Comparison of ENCODE assay signal across 21 cellular contexts in the genomic region with DNA sequence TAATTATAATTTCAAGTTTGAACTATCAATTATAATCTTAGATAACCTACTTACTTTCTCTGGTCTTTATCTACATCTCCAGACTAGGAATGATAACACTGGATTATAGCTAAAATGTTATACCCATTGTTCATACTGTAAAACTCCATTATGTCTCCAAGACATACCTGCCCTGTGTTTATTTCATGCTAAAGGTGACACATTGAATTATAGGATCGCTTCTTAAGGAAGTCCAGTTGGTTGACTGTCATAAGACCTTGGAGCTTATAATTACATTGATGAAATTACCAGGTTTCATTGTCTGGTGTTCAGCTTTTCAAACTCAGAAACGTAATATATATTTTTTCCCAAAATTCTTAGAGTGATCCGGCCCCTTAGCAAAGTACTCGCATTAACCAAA. TPM values are rescaled to one million over a fixed set of nuclear protein-coding genes. Genes with fewer than 3 reads are reported as not detected.
"Had no signal": no experiment of that assay in that cellular context is flagged by ENCODE, and none has a peak within 500 bp of the region (broad histone marks: within the 10 kb centered on the region; RNA-seq: fewer than 3 reads in every experiment).

No MANE protein-coding gene starts in this region.

- H3K36me3 ChIP-seq: heart right ventricle, suprapubic skin, thyroid gland had no signal

- H3K27me3 ChIP-seq: foreskin keratinocyte, heart right ventricle, suprapubic skin, thyroid gland had no signal

- H3K4me1 ChIP-seq: suprapubic skin, thyroid gland had no signal

- ATAC-seq: foreskin keratinocyte; heart right ventricle; left ventricle myocardium superior; naive thymus-derived CD4-positive, alpha-beta T cell; sciatic nerve had no signal

- DNase-seq: effector CD4-positive, alpha-beta T cell; endodermal cell; erythroblast; foreskin keratinocyte; heart right ventricle; hypothalamus; kidney glomerular epithelial cell; left ventricle myocardium superior; mesendoderm; naive thymus-derived CD4-positive, alpha-beta T cell; nephron progenitor cell; stimulated activated CD4-positive, alpha-beta T cell treated with anti-CD3 and anti-CD28 coated beads, Interleukin-12 subunit alpha, Interleukin-12 subunit beta, amount 100 ng/mL, for 4 hours; stimulated activated naive CD4-positive, alpha-beta T cell; thyroid gland had no signal

- H3K9me3 ChIP-seq: heart right ventricle, suprapubic skin, thyroid gland had no signal

- H3K27ac ChIP-seq: coronary artery, foreskin keratinocyte, skin epidermis, suprapubic skin, thyroid gland had no signal

- H3K4me3 ChIP-seq: coronary artery, heart right ventricle, skin epidermis, suprapubic skin, thyroid gland had no signal

RNA-seq across cellular contexts. Expression of a gene that starts 18.7 kb away (rescaled TPM):
- total RNA-seq: endodermal cell; endothelial cell of umbilical vein; foreskin keratinocyte; lung microvascular endothelial cell; naive thymus-derived CD4-positive, alpha-beta T cell; omental fat pad had no signal
- polyA plus RNA-seq: naive thymus-derived CD4-positive, alpha-beta T cell had no signal
